14 cellular contexts compared by ENCODE assay signal in the genomic region with DNA sequence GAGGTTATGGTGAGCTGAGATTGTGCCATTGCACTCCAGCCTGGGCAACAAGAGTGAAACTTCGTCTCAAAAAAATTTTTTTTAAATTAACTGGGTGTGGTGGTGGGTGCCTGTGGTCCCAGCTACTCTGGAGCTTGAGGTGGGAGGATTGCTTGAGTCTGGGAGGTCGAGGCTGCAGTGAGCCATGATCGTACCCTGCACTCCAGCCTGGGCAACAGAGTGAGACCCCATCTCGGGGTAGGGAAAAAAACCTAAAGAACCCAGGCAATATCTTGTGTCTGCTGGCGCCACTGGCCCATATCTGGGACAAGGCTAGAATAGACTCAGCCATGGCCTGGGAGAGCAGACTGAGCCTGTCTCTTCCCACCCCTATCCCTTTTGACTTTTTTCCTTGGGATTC. TPM values are rescaled to one million over a fixed set of nuclear protein-coding genes. Genes with fewer than 3 reads are reported as not detected.
"Had no signal": no experiment of that assay in that cellular context is flagged by ENCODE, and none has a peak within 500 bp of the region (broad histone marks: within the 10 kb centered on the region; RNA-seq: fewer than 3 reads in every experiment).

No MANE protein-coding gene starts in this region.

- ATAC-seq: naive thymus-derived CD4-positive, alpha-beta T cell; right lobe of liver had no signal

- H3K27ac ChIP-seq: coronary artery, right lobe of liver, spleen had no signal

- H3K9me3 ChIP-seq: right lobe of liver, spleen had no signal

- DNase-seq: activated B cell treated with CpG ODN at 0.5 μM for 24 hours; activated CD4-positive, alpha-beta T cell treated with anti-CD3 and anti-CD28 coated beads, Interleukin-2, amount 10 ng/mL, durations not matched to agents 24 days and 14 days; activated CD8-positive, alpha-beta memory T cell treated with anti-CD3 and anti-CD28 coated beads for 24 hours; activated naive CD4-positive, alpha-beta T cell treated with anti-CD3 and anti-CD28 coated beads for 36 hours; effector CD8-positive, alpha-beta T cell; kidney glomerular epithelial cell; midbrain; naive thymus-derived CD4-positive, alpha-beta T cell; posterior cingulate gyrus; right lobe of liver; spleen; stimulated activated CD4-positive, alpha-beta T cell treated with anti-CD3 and anti-CD28 coated beads, Interleukin-1b, Interleukin-23, amount 100 ng/mL, for 48 hours; stimulated activated naive CD4-positive, alpha-beta T cell had no signal

- H3K4me3 ChIP-seq: coronary artery, right lobe of liver, spleen had no signal

- H3K27me3 ChIP-seq: right lobe of liver, spleen had no signal

- H3K36me3 ChIP-seq: right lobe of liver, spleen had no signal

- H3K4me1 ChIP-seq: right lobe of liver, spleen had no signal

RNA-seq across cellular contexts. Expression of gene GPRC5A, which starts 9.1 kb away (rescaled TPM):
- total RNA-seq: activated B cell treated with CpG ODN at 0.5 μM for 24 hours; activated CD4-positive, alpha-beta T cell treated with anti-CD3 and anti-CD28 coated beads, Interleukin-2, amount 10 ng/mL, durations not matched to agents 24 days and 14 days had no signal
